3 cellular contexts compared by ENCODE assay signal in the genomic region with DNA sequence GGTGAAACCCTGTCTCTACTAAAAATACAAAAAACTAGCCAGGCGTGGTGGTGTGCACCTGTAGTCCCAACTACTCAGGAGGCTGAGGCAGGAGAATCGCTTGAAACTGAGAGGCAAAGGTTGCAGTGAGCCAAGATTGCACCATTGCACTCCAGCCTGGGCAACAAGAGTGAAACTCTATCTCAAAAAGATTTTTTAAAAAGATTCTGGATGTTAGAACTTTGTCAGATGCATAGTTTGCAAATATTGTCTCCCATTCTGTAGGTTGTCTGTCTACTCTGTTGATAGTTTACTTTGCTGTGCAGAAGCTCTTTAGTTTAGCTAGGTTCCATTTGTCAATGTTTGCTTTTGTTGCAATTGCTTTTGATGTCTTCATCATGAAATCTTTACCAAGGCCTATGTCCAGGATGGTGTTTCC. TPM values are rescaled to one million over a fixed set of nuclear protein-coding genes. Genes with fewer than 3 reads are reported as not detected.
"Had no signal": no experiment of that assay in that cellular context is flagged by ENCODE, and none has a peak within 500 bp of the region (broad histone marks: within the 10 kb centered on the region; RNA-seq: fewer than 3 reads in every experiment).

No MANE protein-coding gene starts in this region.

RNA-seq across cellular contexts. Expression of gene CFAP300, which starts 53.2 kb away (rescaled TPM):
- total RNA-seq: OCI-LY7, SJCRH30, SK-MEL-5 had no signal
